ENCODE assay signal across 8 cellular contexts in genomic region chr10:14879801-14880193, GRCh38. TPM values are rescaled to one million over a fixed set of nuclear protein-coding genes. Genes with fewer than 3 reads are reported as not detected.
A peak's percentile ranks its signal among the peaks of the same experiment; 100 is the strongest.
DNase-seq lines count a peak whose midpoint lies in the region; ATAC-seq, FAIRE-seq and TF ChIP-seq lines count a peak whose summit lies in the region.

No MANE protein-coding gene starts in this region.

- no peak overlapping the region for H2BK12ac ChIP-seq in H1 (ENCODE audit: low read depth, low read length)

- intact Hi-C loops in lower leg skin (cut with DNase I; ENCODE audit: low total_unique reads): loop anchor here (10.0 kb wide), 2 partner anchors 75 to 215 kb away; partner anchors contain the start of genes DCLRE1C, MEIG1 and RPP38

- H3K79me1 ChIP-seq in H1 (ENCODE audit: low read depth, low read length): no peaks in the 10 kb centered on the region; the same call in 1 of the 2 replicates

- H3K56ac ChIP-seq in H1 (replicated peaks; ENCODE audit: insufficient read length, low read depth, low read length): no peak overlapping the region

- no peak overlapping the region for H2BK15ac ChIP-seq in H1 (ENCODE audit: low read length)

- H3K23ac ChIP-seq in H1 (ENCODE audit: insufficient read length): no peak overlapping the region

- H4K8ac ChIP-seq in H1 (ENCODE audit: extremely low read depth, insufficient read depth, low read length): no peak overlapping the region

- TF ChIP-seq CTCF in H1 (IDR thresholded peaks at IDR 0.05; ENCODE audit: control extremely low read depth in 1 of 3, insufficient read depth in 1 of 3, low read depth in 1 of 3, low read length in 3 of 3): no peak
- TF ChIP-seq CTCF in neutrophil (IDR thresholded peaks at IDR 0.05): no peak
- no peak for TF ChIP-seq CTCF in lower leg skin (IDR thresholded peaks at IDR 0.05)

- H2AK5ac ChIP-seq in H1 (ENCODE audit: low read depth, low read length): no peak overlapping the region

- peaks cover 7% of the 10 kb centered on the region for H3K23me2 ChIP-seq in H1 (ENCODE audit: low read depth, low read length)

- no peaks in the 10 kb centered on the region for H3K9me3 Mint-ChIP-seq in CD8-positive, alpha-beta memory T cell

- peaks cover 0 to 3% of the 10 kb centered on the region in 2 donors for H3K27me3 Mint-ChIP-seq in CD8-positive, alpha-beta memory T cell

- H3K4me1 ChIP-seq in CD8-positive, alpha-beta memory T cell (ENCODE audit: insufficient read depth, low read length): peaks cover 21% of the 10 kb centered on the region
- H3K4me1 ChIP-seq in H1 (replicated peaks in 1 of 4; ENCODE audit: control insufficient read depth in 3 of 4, insufficient read depth in 4 of 4, low read length in 3 of 4): peaks cover 3 to 11% (median 7%) of the 10 kb centered on the region in 4 experiments; a peak in 6 of 7 replicates
- H3K4me1 ChIP-seq in neutrophil (ENCODE audit: control insufficient read depth in 1 of 2, insufficient read depth in 1 of 2, low read depth in 1 of 2, low read length in 1 of 2): peaks cover 25 to 28% of the 10 kb centered on the region in 2 experiments

- POLR2A ChIA-PET in CD8-positive, alpha-beta memory T cell (lab: Charles Lee): no interaction called here
- POLR2A ChIA-PET in H1 (lab: Charles Lee; ENCODE audit: partially characterized antibody): interaction anchor here (1.0 to 2.8 kb wide), 9 partner anchors 9 to 85 kb away, joined by 3 to 11 read pairs (median 4); partner anchors contain the start of genes CDNF, DCLRE1C, HSPA14 and MSANTD7

- no peak for FAIRE-seq in H1 (lab: Jason Lieb, UNC)

- H3K9me3 ChIP-seq in CD8-positive, alpha-beta memory T cell (ENCODE audit: low read length): no peaks in the 10 kb centered on the region
- H3K9me3 ChIP-seq in H1 (ENCODE audit: insufficient read depth in 2 of 2, low read depth in 1 of 2, low read length in 1 of 2): no peaks in the 10 kb centered on the region
- no peaks in the 10 kb centered on the region for H3K9me3 ChIP-seq in neutrophil

- H3K36me3 Mint-ChIP-seq in CD8-positive, alpha-beta memory T cell: peaks cover 0 to 10% (median 1%) of the 10 kb centered on the region in 3 donors

- peak overlapping the region in 7 of 8 donors; percentile 67 to 98 (median 88) for H3K27ac Mint-ChIP-seq in CD8-positive, alpha-beta memory T cell

- H4K5ac ChIP-seq in H1 (ENCODE audit: insufficient read length, low read depth, low read length): no peak overlapping the region

- peak overlapping the region; percentile 75 for H3K4me3 ChIP-seq in CD8-positive, alpha-beta memory T cell (ENCODE audit: low read length)
- H3K4me3 ChIP-seq in H1 (ENCODE audit: extremely low read depth in 1 of 4, insufficient read depth in 2 of 4, low read depth in 3 of 4, low read length in 4 of 4) (peak overlapping the region; percentile 79 to 93 (median 88)), neutrophil (ENCODE audit: low read depth in 1 of 2, low read length in 1 of 2) (peak overlapping the region; percentile 93 to 96), lower leg skin (ENCODE audit: low read depth, poor library complexity, severe bottlenecking) (no peak overlapping the region)

- H3K9ac ChIP-seq in H1 (replicated peaks in 1 of 4; ENCODE audit: extremely low read depth in 1 of 4, low read depth in 3 of 4, low read length in 3 of 4): peak overlapping the region; percentile 77 to 93 (median 90)

- H3K4me3 Mint-ChIP-seq in CD8-positive, alpha-beta memory T cell: peak overlapping the region; percentile 89 to 93 (median 91)

- no peak for TF ChIP-seq RAD21 in H1 (IDR thresholded peaks at IDR 0.05 in 1 of 2, conservative IDR thresholded peaks at IDR 0.05 in 1 of 2; ENCODE audit: low read depth in 2 of 2, low read length in 2 of 2)

- no peak overlapping the region for H2BK120ac ChIP-seq in H1 (replicated peaks; ENCODE audit: low read depth, low read length)

- H3K4me1 Mint-ChIP-seq in CD8-positive, alpha-beta memory T cell: peaks cover 32 to 42% (median 33%) of the 10 kb centered on the region in 3 donors

- H3K14ac ChIP-seq in H1 (ENCODE audit: insufficient read length): no peak overlapping the region

- H2AFZ ChIP-seq in H1 (ENCODE audit: low read length): no peak overlapping the region

- H2BK20ac ChIP-seq in H1 (ENCODE audit: low read length): no peak overlapping the region

- TF ChIP-seq EP300 in H1 (IDR thresholded peaks at IDR 0.05; ENCODE audit: borderline replicate concordance in 1 of 2, low read depth in 2 of 2, low read length in 2 of 2): no peak

- peak overlapping the region; percentile 68 to 80 for H3K4me2 ChIP-seq in H1 (ENCODE audit: insufficient read depth in 1 of 2, low read depth in 2 of 2, low read length in 2 of 2)

- no peak overlapping the region for H3K18ac ChIP-seq in H1 (ENCODE audit: extremely low read depth, low read length)

- TF ChIP-seq POLR2A in H1 (IDR thresholded peaks at IDR 0.05; ENCODE audit: control extremely low read depth in 1 of 2, low read depth in 2 of 2, low read length in 2 of 2) (no peak), lower leg skin (IDR thresholded peaks at IDR 0.05) (no peak)

- CTCF ChIA-PET in CD8-positive, alpha-beta memory T cell (lab: Charles Lee): interaction anchor here (0.8 to 1.2 kb wide), 2 partner anchors 72 to 79 kb away, joined by 3 read pairs; partner anchors contain the start of gene MEIG1
- CTCF ChIA-PET in H1 (lab: Charles Lee; ENCODE audit: partially characterized antibody): interaction anchor here (1.5 to 3.3 kb wide), 3 partner anchors 10 to 220 kb away, joined by 3 to 19 read pairs (median 4); no protein-coding TSS in a partner anchor

- H3K27me3 ChIP-seq in CD8-positive, alpha-beta memory T cell (ENCODE audit: insufficient read depth, low read length, poor library complexity, severe bottlenecking): no peaks in the 10 kb centered on the region
- H3K27me3 ChIP-seq in H1 (replicated peaks in 1 of 4; ENCODE audit: control insufficient read depth in 3 of 4, extremely low read depth in 1 of 4, insufficient read depth in 3 of 4, low read length in 3 of 4) (no peaks in the 10 kb centered on the region), neutrophil (peaks cover 6% of the 10 kb centered on the region)

- 0% methylated on average over 7 of the region's 7 CpGs; no CpG with 5 or more reads in 1 of the 2 experiments for WGBS in H1 (ENCODE audit: extremely low coverage in 1 of 2, insufficient coverage in 1 of 2, insufficient read length in 1 of 2, insufficient replicate concordance in 2 of 2, low coverage in 1 of 2, low lambda C conversion rate in 2 of 2, missing lambda C conversion rate in 1 of 2), 2 experiments
- WGBS in lower leg skin, 2 donors: 0 to 3% methylated on average over 7 of the region's 7 CpGs

- H3K4ac ChIP-seq in H1 (replicated peaks; ENCODE audit: insufficient read length, low read depth, low read length): no peak overlapping the region

- peak overlapping the region; percentile 79 for H3K27ac ChIP-seq in CD8-positive, alpha-beta memory T cell (ENCODE audit: low read depth, low read length)
- H3K27ac ChIP-seq in H1 (ENCODE audit: low read depth, low read length) (peak overlapping the region; percentile 92; the same call in 1 of the 2 replicates), neutrophil (no peak overlapping the region)

- DNase-seq in CD8-positive, alpha-beta memory T cell: peak in 2 of 5 donors; percentile 7 to 27
- DNase-seq in NCI-H69 (lab: John Stamatoyannopoulos, UW) (peak; percentile 3), H1 (ENCODE audit: low read depth in 1 of 2, low spot score in 2 of 2) (no peak), lower leg skin (ENCODE audit: low spot score in 2 of 2) (no peak)

- peaks cover 14 to 16% of the 10 kb centered on the region in 2 experiments for H4K20me1 ChIP-seq in H1 (replicated peaks in 1 of 2; ENCODE audit: control insufficient read depth in 1 of 2, insufficient read depth in 2 of 2, low read length in 2 of 2)

- ATAC-seq in GM21576 (IDR thresholded peaks at IDR 0.05; ENCODE audit: unreplicated experiment) (no peak), HG03520 (IDR thresholded peaks at IDR 0.05; ENCODE audit: unreplicated experiment) (no peak), GM18502 (IDR thresholded peaks at IDR 0.05; ENCODE audit: poor library complexity, unreplicated experiment) (no peak)

- H2BK5ac ChIP-seq in H1 (ENCODE audit: low read depth, low read length): no peak overlapping the region

- H4K91ac ChIP-seq in H1 (replicated peaks; ENCODE audit: insufficient read length, low read length): no peak overlapping the region

- peaks cover 13 to 63% of the 10 kb centered on the region in 2 experiments for H3K79me2 ChIP-seq in H1 (ENCODE audit: control insufficient read depth in 1 of 2, insufficient read depth in 2 of 2, low read length in 2 of 2)

- H3K36me3 ChIP-seq in CD8-positive, alpha-beta memory T cell (ENCODE audit: insufficient read depth, low read length): no peaks in the 10 kb centered on the region
- H3K36me3 ChIP-seq in H1 (ENCODE audit: control insufficient read depth in 2 of 4, insufficient read depth in 4 of 4, low read length in 3 of 4) (peaks cover 0 to 21% (median 3%) of the 10 kb centered on the region in 4 experiments; a peak in 4 of 8 replicates), neutrophil (no peaks in the 10 kb centered on the region)

RNA-seq across cellular contexts. Expression of gene SUV39H2, which starts 1.1 kb away (rescaled TPM):
- total RNA-seq in CD8-positive, alpha-beta memory T cell: 10 to 100 TPM; 30.8 to 35.8 TPM
- 3.4 TPM for polyA plus RNA-seq in CD8-positive, alpha-beta memory T cell
- total RNA-seq in H1 (2021; fragmentation: NEBNext Ultra II Directional; extraction: Animal tissue kit (Norgen Biotek cat#: 25700)): 54.9 and 62.3 TPM in 2 replicates
- polyA plus RNA-seq in H1 (2011; rRNA removed): 11.6 and 19.4 TPM in 2 replicates
- polyA plus RNA-seq in H1 (2011; cell fraction: cytosol; rRNA removed): 19.8 TPM
- polyA plus RNA-seq in H1 (2011; cell fraction: nucleus; rRNA removed): 8.3 TPM
- polyA plus RNA-seq in H1 (2012, experiment 1 of 2): 22.8 to 46.7 TPM (median 28.4 TPM) in 4 replicates
- 3.8 TPM for polyA plus RNA-seq in H1 (2012, experiment 2 of 2)
- 41.9 TPM for polyA plus RNA-seq in H1 (2013, experiment 1 of 2)
- 44.9 TPM for polyA plus RNA-seq in H1 (2013, experiment 2 of 2)
- 23.7 and 41.1 TPM in 2 replicates for polyA minus RNA-seq in H1 (2011; rRNA and poly(A)+ RNA removed)
- 14.5 TPM for polyA minus RNA-seq in H1 (2011; cell fraction: cytosol; rRNA and poly(A)+ RNA removed)
- polyA minus RNA-seq in H1 (2011; cell fraction: nucleus; rRNA and poly(A)+ RNA removed): 49.5 TPM
- total RNA-seq in lower leg skin: 1 to 10 TPM in 3 of 4 donors, under 1 TPM in 1; 0.99 to 5.3 (median 3.5) TPM

RNA-seq across cellular contexts. Expression of gene HSPA14, which starts 41.7 kb away (rescaled TPM):
- total RNA-seq in CD8-positive, alpha-beta memory T cell: 10 to 100 TPM; 43.3 to 45.5 TPM
- polyA plus RNA-seq in CD8-positive, alpha-beta memory T cell: 20.0 TPM
- 32.9 and 36.4 TPM in 2 replicates for total RNA-seq in H1 (2021; fragmentation: NEBNext Ultra II Directional; extraction: Animal tissue kit (Norgen Biotek cat#: 25700))
- polyA plus RNA-seq in H1 (2011; rRNA removed): 11.9 and 20.5 TPM in 2 replicates
- 25.8 TPM for polyA plus RNA-seq in H1 (2011; cell fraction: cytosol; rRNA removed)
- polyA plus RNA-seq in H1 (2011; cell fraction: nucleus; rRNA removed): 5.2 TPM
- polyA plus RNA-seq in H1 (2012, experiment 1 of 2): 21.0 to 27.2 TPM (median 23.5 TPM) in 4 replicates
- polyA plus RNA-seq in H1 (2012, experiment 2 of 2): 3.9 TPM
- polyA plus RNA-seq in H1 (2013, experiment 1 of 2): 24.2 TPM
- polyA plus RNA-seq in H1 (2013, experiment 2 of 2): 25.6 TPM
- polyA minus RNA-seq in H1 (2011; rRNA and poly(A)+ RNA removed): 9.9 and 14.0 TPM in 2 replicates
- 10.1 TPM for polyA minus RNA-seq in H1 (2011; cell fraction: cytosol; rRNA and poly(A)+ RNA removed)
- polyA minus RNA-seq in H1 (2011; cell fraction: nucleus; rRNA and poly(A)+ RNA removed): 8.8 TPM
- 1 to 10 TPM; 3.6 to 9.2 (median 5.9) TPM for total RNA-seq in lower leg skin

RNA-seq across cellular contexts. Expression of gene MSANTD7, which starts 41.7 kb away (rescaled TPM):
- 10 to 100 TPM; 28.5 to 30.4 TPM for total RNA-seq in CD8-positive, alpha-beta memory T cell
- polyA plus RNA-seq in CD8-positive, alpha-beta memory T cell: 8.7 TPM
- 15.2 and 16.0 TPM in 2 replicates for total RNA-seq in H1 (2021; fragmentation: NEBNext Ultra II Directional; extraction: Animal tissue kit (Norgen Biotek cat#: 25700))
- 4.9 and 5.0 TPM in 2 replicates for polyA plus RNA-seq in H1 (2011; rRNA removed)
- 5.5 TPM for polyA plus RNA-seq in H1 (2011; cell fraction: cytosol; rRNA removed)
- 6.8 TPM for polyA plus RNA-seq in H1 (2011; cell fraction: nucleus; rRNA removed)
- polyA plus RNA-seq in H1 (2012, experiment 1 of 2): 10.7 to 12.4 TPM (median 11.2 TPM) in 4 replicates
- polyA plus RNA-seq in H1 (2012, experiment 2 of 2): 6.0 TPM
- polyA plus RNA-seq in H1 (2013, experiment 1 of 2): 10.1 TPM
- polyA plus RNA-seq in H1 (2013, experiment 2 of 2): 9.1 TPM
- 14.8 and 18.1 TPM in 2 replicates for polyA minus RNA-seq in H1 (2011; rRNA and poly(A)+ RNA removed)
- polyA minus RNA-seq in H1 (2011; cell fraction: cytosol; rRNA and poly(A)+ RNA removed): 15.1 TPM
- 18.4 TPM for polyA minus RNA-seq in H1 (2011; cell fraction: nucleus; rRNA and poly(A)+ RNA removed)
- 10 to 100 TPM in 3 of 4 donors, 1 to 10 TPM in 1; 8.7 to 12.2 (median 10.7) TPM for total RNA-seq in lower leg skin

RNA-seq across cellular contexts. Expression of gene CDNF, which starts 42.0 kb away (rescaled TPM):
- total RNA-seq in CD8-positive, alpha-beta memory T cell: 1 to 10 TPM in 1 of 2 experiments, under 1 TPM in 1; 0.96 to 1.2 TPM
- polyA plus RNA-seq in CD8-positive, alpha-beta memory T cell: 0.47 TPM
- 0.32 and 0.36 TPM in 2 replicates for total RNA-seq in H1 (2021; fragmentation: NEBNext Ultra II Directional; extraction: Animal tissue kit (Norgen Biotek cat#: 25700))
- polyA plus RNA-seq in H1 (2011; rRNA removed): 0.27 and 0.67 TPM in 2 replicates
- 1.3 TPM for polyA plus RNA-seq in H1 (2011; cell fraction: cytosol; rRNA removed)
- polyA plus RNA-seq in H1 (2011; cell fraction: nucleus; rRNA removed): 0.20 TPM
- polyA plus RNA-seq in H1 (2012, experiment 1 of 2): 0.70 to 1.4 TPM (median 1.0 TPM) in 4 replicates
- polyA plus RNA-seq in H1 (2012, experiment 2 of 2): not detected
- polyA plus RNA-seq in H1 (2013, experiment 1 of 2): 0.89 TPM
- polyA plus RNA-seq in H1 (2013, experiment 2 of 2): 0.92 TPM
- polyA minus RNA-seq in H1 (2011; rRNA and poly(A)+ RNA removed): 0.73 and 2.3 TPM in 2 replicates
- not detected for polyA minus RNA-seq in H1 (2011; cell fraction: cytosol; rRNA and poly(A)+ RNA removed)
- polyA minus RNA-seq in H1 (2011; cell fraction: nucleus; rRNA and poly(A)+ RNA removed): 1.7 TPM
- total RNA-seq in lower leg skin: 1 to 10 TPM; 1.9 to 9.8 (median 3.9) TPM
